In genomic region chr17:79555543-79555942, GRCh38 we compare ENCODE assay signal across 28 cellular contexts. TPM values are rescaled to one million over a fixed set of nuclear protein-coding genes. Genes with fewer than 3 reads are reported as not detected.
"Had no signal": no experiment of that assay in that cellular context is flagged by ENCODE, and none has a peak within 500 bp of the region (broad histone marks: within the 10 kb centered on the region; RNA-seq: fewer than 3 reads in every experiment).

No MANE protein-coding gene starts in this region.

- FAIRE-seq: endometrium, keratinocyte had no signal

- H3K27me3 ChIP-seq: right lobe of liver, vagina had no signal

- H3K27ac Mint-ChIP-seq: memory B cell; nephron progenitor cell; stimulated activated memory B cell treated with anti-CD40 and anti-IgM and Interleukin-4, amounts not matched to agents 10 μg/mL and 1 μg/mL and 100 μg/mL, for 72 hours; stimulated activated naive CD8-positive, alpha-beta T cell treated with anti-CD3 and anti-CD28 coated beads, Interleukin-15, Interleukin-2, amounts not matched to agents 100 ng/mL and 50 ng/mL, for 24 hours had no signal

- H3K27ac ChIP-seq: epithelial cell of prostate, esophagus muscularis mucosa, gastrocnemius medialis, left lung, lower lobe of right lung, neutrophil, psoas muscle, right lobe of liver, tibial artery, upper lobe of right lung, vagina had no signal

- H3K9me3 ChIP-seq: gastrocnemius medialis, neutrophil, right lobe of liver, vagina had no signal

- H3K4me3 Mint-ChIP-seq: memory B cell; nephron progenitor cell; stimulated activated memory B cell treated with anti-CD40 and anti-IgM and Interleukin-4, amounts not matched to agents 10 μg/mL and 1 μg/mL and 100 μg/mL, for 72 hours; stimulated activated naive CD8-positive, alpha-beta T cell treated with anti-CD3 and anti-CD28 coated beads, Interleukin-15, Interleukin-2, amounts not matched to agents 100 ng/mL and 50 ng/mL, for 24 hours had no signal

- H3K36me3 ChIP-seq: esophagus muscularis mucosa, gastrocnemius medialis, left lung, lower lobe of right lung, neutrophil, right lobe of liver, spleen, tibial artery, upper lobe of right lung, vagina had no signal

- H3K4me3 ChIP-seq: dorsolateral prefrontal cortex, esophagus muscularis mucosa, gastrocnemius medialis, left lung, lower lobe of right lung, psoas muscle, right lobe of liver, tibial artery, upper lobe of right lung, vagina had no signal

- DNase-seq: cortex of kidney; dorsolateral prefrontal cortex; effector CD8-positive, alpha-beta T cell; gastrocnemius medialis; left lung; midbrain; nephron progenitor cell; retina; spleen; stimulated activated CD4-positive, alpha-beta T cell treated with anti-CD3 and anti-CD28 coated beads, Interleukin-15, amount 100 ng/mL, for 24 hours; stimulated activated CD4-positive, alpha-beta T cell treated with anti-CD3 and anti-CD28 coated beads, Interleukin-1b, Interleukin-23, amount 100 ng/mL, for 48 hours; stimulated activated CD4-positive, alpha-beta T cell treated with anti-CD3 and anti-CD28 coated beads, Interleukin-4, amount 100 ng/mL, for 24 hours; tibial artery; upper lobe of right lung had no signal

- H3K36me3 Mint-ChIP-seq: stimulated activated memory B cell treated with anti-CD40 and anti-IgM and Interleukin-4, amounts not matched to agents 10 μg/mL and 1 μg/mL and 100 μg/mL, for 72 hours had no signal

- H3K4me1 ChIP-seq: esophagus muscularis mucosa, gastrocnemius medialis, left lung, lower lobe of right lung, psoas muscle, right lobe of liver, spleen, tibial artery, upper lobe of right lung, vagina had no signal

- ATAC-seq: gastrocnemius medialis; left lung; lower lobe of right lung; psoas muscle; right lobe of liver; stimulated activated memory B cell treated with anti-CD40 and anti-IgM and Interleukin-4, amounts not matched to agents 10 μg/mL and 1 μg/mL and 100 μg/mL, for 72 hours had no signal

- H3K4me1 Mint-ChIP-seq: stimulated activated memory B cell treated with anti-CD40 and anti-IgM and Interleukin-4, amounts not matched to agents 10 μg/mL and 1 μg/mL and 100 μg/mL, for 72 hours had no signal

RNA-seq across cellular contexts. Expression of gene RBFOX3, which starts 55.3 kb away (rescaled TPM):
- total RNA-seq: fibroblast of villous mesenchyme, gastrocnemius medialis, left lung, lower lobe of right lung, osteoblast, psoas muscle, right lobe of liver, upper lobe of right lung had no signal
- polyA plus RNA-seq: keratinocyte had no signal
